Comparison of ENCODE assay signal across 12 cellular contexts in the genomic region with DNA sequence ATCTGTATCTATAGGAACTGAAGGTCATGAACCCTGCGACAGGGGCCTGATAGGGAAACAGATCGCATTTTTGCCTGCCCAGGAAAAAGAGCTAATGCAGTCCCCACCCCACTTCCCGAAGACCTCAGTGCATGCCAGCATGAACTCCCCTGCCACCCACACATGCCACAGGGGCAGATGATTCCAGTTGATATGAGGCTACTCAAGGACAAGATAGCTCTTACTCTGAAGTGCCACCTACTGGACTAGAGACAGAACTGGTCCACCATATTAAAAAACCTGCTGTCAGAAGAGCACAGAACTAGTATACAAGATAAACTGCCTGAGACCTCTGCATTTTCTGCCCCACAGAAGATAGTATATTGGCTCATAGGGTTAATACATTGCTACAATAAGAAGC.
DNase-seq lines count a peak whose midpoint lies in the region; ATAC-seq, FAIRE-seq and TF ChIP-seq lines count a peak whose summit lies in the region.
"Had no signal": no experiment of that assay in that cellular context is flagged by ENCODE, and none has a peak within 500 bp of the region (broad histone marks: within the 10 kb centered on the region; RNA-seq: fewer than 3 reads in every experiment).

No MANE protein-coding gene starts in this region.

- no peak for TF ChIP-seq POLR2A in NB4 (IDR thresholded peaks at IDR 0.05; ENCODE audit: extremely low read depth, insufficient read length)

- H3K27ac Mint-ChIP-seq in endothelial cell (ENCODE audit: unreplicated experiment), result no peak overlapping the region
- no peak overlapping the region for H3K27ac Mint-ChIP-seq in stimulated activated naive CD8-positive, alpha-beta T cell treated with anti-CD3 and anti-CD28 coated beads, Interleukin-15, amount 100 ng/mL, for 72 hours
- H3K27ac Mint-ChIP-seq: naive B cell had no signal

- no peaks in the 10 kb centered on the region for H3K27me3 Mint-ChIP-seq in endothelial cell (ENCODE audit: unreplicated experiment)
- H3K27me3 Mint-ChIP-seq in stimulated activated naive CD8-positive, alpha-beta T cell treated with anti-CD3 and anti-CD28 coated beads, Interleukin-15, amount 100 ng/mL, for 72 hours, result no peaks in the 10 kb centered on the region
- H3K27me3 Mint-ChIP-seq: naive B cell had no signal

- no peak overlapping the region for H3K4me3 Mint-ChIP-seq in endothelial cell (ENCODE audit: unreplicated experiment)
- no peak overlapping the region for H3K4me3 Mint-ChIP-seq in stimulated activated naive CD8-positive, alpha-beta T cell treated with anti-CD3 and anti-CD28 coated beads, Interleukin-15, amount 100 ng/mL, for 72 hours
- H3K4me3 Mint-ChIP-seq: naive B cell had no signal

- H3K36me3 Mint-ChIP-seq in endothelial cell (ENCODE audit: low read depth, unreplicated experiment), result no peaks in the 10 kb centered on the region
- H3K36me3 Mint-ChIP-seq: naive B cell had no signal

- FAIRE-seq in D721Med (lab: Jason Lieb, UNC) (no peak), urothelium cell line (lab: Jason Lieb, UNC) (no peak)

- no peak overlapping the region for H3K4me3 ChIP-seq in NB4 (ENCODE audit: low read depth, low read length)

- ATAC-seq in GM18511 (IDR thresholded peaks at IDR 0.05; ENCODE audit: unreplicated experiment), result peak; percentile 75
- ATAC-seq in stimulated activated naive CD8-positive, alpha-beta T cell treated with anti-CD3 and anti-CD28 coated beads, Interleukin-15, amount 100 ng/mL, for 72 hours, result no peak
- ATAC-seq: HCT116 had no signal

- H3K9me3 Mint-ChIP-seq in endothelial cell (ENCODE audit: unreplicated experiment), result no peaks in the 10 kb centered on the region
- H3K9me3 Mint-ChIP-seq in stimulated activated naive CD8-positive, alpha-beta T cell treated with anti-CD3 and anti-CD28 coated beads, Interleukin-15, amount 100 ng/mL, for 72 hours, result peaks cover 5 to 8% of the 10 kb centered on the region in 2 donors

- no peaks in the 10 kb centered on the region for H3K4me1 Mint-ChIP-seq in endothelial cell (ENCODE audit: unreplicated experiment)
- H3K4me1 Mint-ChIP-seq in stimulated activated naive CD8-positive, alpha-beta T cell treated with anti-CD3 and anti-CD28 coated beads, Interleukin-15, amount 100 ng/mL, for 72 hours, result no peaks in the 10 kb centered on the region
- H3K4me1 Mint-ChIP-seq: naive B cell had no signal

- no peak for DNase-seq in D721Med (ENCODE audit: insufficient read length, low spot score)
- DNase-seq in NB4 (ENCODE audit: low read depth), result peak; percentile 43
- DNase-seq in endothelial cell (ENCODE audit: low spot score), result peak; percentile 9
- DNase-seq in urothelium cell line (ENCODE audit: low spot score), result no peak
- DNase-seq in stimulated activated naive CD8-positive, alpha-beta T cell treated with anti-CD3 and anti-CD28 coated beads, Interleukin-15, amount 100 ng/mL, for 72 hours, result no peak
- no peak for DNase-seq in NCI-H1048 (lab: John Stamatoyannopoulos, UW)
- DNase-seq in 8988T, result no peak
- DNase-seq: Caco-2; effector CD8-positive, alpha-beta T cell; naive B cell had no signal

- peak; percentile 18 for TF ChIP-seq CTCF in D721Med (IDR thresholded peaks at IDR 0.05; ENCODE audit: insufficient read depth, missing control alignments)
- TF ChIP-seq CTCF in NB4 (IDR thresholded peaks at IDR 0.05; ENCODE audit: low read depth, low read length), result peak; percentile 52
- peak; percentile 54 for TF ChIP-seq CTCF in endothelial cell (IDR thresholded peaks at IDR 0.05; ENCODE audit: unreplicated experiment)

Comparison
In these comparisons a context has a peak if more than half of its experiments do, and no peak if none do; other contexts are left out.
1. DNase-seq: peak in NB4 (single experiment) and endothelial cell (single experiment); none in D721Med (single experiment), urothelium cell line (single experiment), stimulated activated naive CD8-positive, alpha-beta T cell treated with anti-CD3 and anti-CD28 coated beads, Interleukin-15, amount 100 ng/mL, for 72 hours (0 of 2), NCI-H1048 (single experiment) and 8988T (single experiment).
2. Peak in every context shown above with its lines, with median percentiles within 50 percentile points of each other: CTCF ChIP-seq.